Comparison of ENCODE assay signal across 26 cellular contexts in genomic region chr15:93706476-93706875, GRCh38.
"Had no signal": no experiment of that assay in that cellular context is flagged by ENCODE, and none has a peak within 500 bp of the region (broad histone marks: within the 10 kb centered on the region; RNA-seq: fewer than 3 reads in every experiment).

No MANE protein-coding gene starts in this region.

- H3K27ac Mint-ChIP-seq: effector memory CD8-positive, alpha-beta T cell; mesothelial cell of epicardium; natural killer cell treated with Interleukin-12 subunit alpha and Interleukin-12 subunit beta and Interleukin-15 and Interleukin-18, amount 100 ng/mL, for 72 hours; progenitor cell of endocrine pancreas; stimulated activated effector memory CD8-positive, alpha-beta T cell treated with anti-CD3 and anti-CD28 coated beads, Interleukin-12 subunit alpha, Interleukin-12 subunit beta, amount 100 ng/mL, for 72 hours had no signal

- H3K27me3 ChIP-seq: left lung, right lobe of liver, tibial nerve, upper lobe of right lung, uterus had no signal

- H3K4me1 Mint-ChIP-seq: naive B cell; stimulated activated effector memory CD8-positive, alpha-beta T cell treated with anti-CD3 and anti-CD28 coated beads, Interleukin-12 subunit alpha, Interleukin-12 subunit beta, amount 100 ng/mL, for 72 hours had no signal

- H2AFZ ChIP-seq: parathyroid adenoma had no signal

- H3K27me3 Mint-ChIP-seq: naive B cell had no signal

- H3K36me3 ChIP-seq: left lung, right lobe of liver, thoracic aorta, tibial nerve, upper lobe of right lung, uterus had no signal

- H3K9me3 Mint-ChIP-seq: effector memory CD8-positive, alpha-beta T cell; natural killer cell treated with Interleukin-12 subunit alpha and Interleukin-12 subunit beta and Interleukin-15 and Interleukin-18, amount 100 ng/mL, for 72 hours; stimulated activated effector memory CD8-positive, alpha-beta T cell treated with anti-CD3 and anti-CD28 coated beads, Interleukin-12 subunit alpha, Interleukin-12 subunit beta, amount 100 ng/mL, for 72 hours had no signal

- H3K4me3 Mint-ChIP-seq: effector memory CD8-positive, alpha-beta T cell; mesothelial cell of epicardium; naive B cell; natural killer cell treated with Interleukin-12 subunit alpha and Interleukin-12 subunit beta and Interleukin-15 and Interleukin-18, amount 100 ng/mL, for 72 hours; stimulated activated effector memory CD8-positive, alpha-beta T cell treated with anti-CD3 and anti-CD28 coated beads, Interleukin-12 subunit alpha, Interleukin-12 subunit beta, amount 100 ng/mL, for 72 hours had no signal

- H3K4me1 ChIP-seq: left lung, parathyroid adenoma, right lobe of liver, upper lobe of right lung, uterus had no signal

- H3K27ac ChIP-seq: left lung, parathyroid adenoma, right lobe of liver, thoracic aorta, tibial nerve, upper lobe of right lung had no signal

- H3K9ac ChIP-seq: parathyroid adenoma had no signal

- H3K36me3 Mint-ChIP-seq: mesothelial cell of epicardium; naive B cell; natural killer cell treated with Interleukin-12 subunit alpha and Interleukin-12 subunit beta and Interleukin-15 and Interleukin-18, amount 100 ng/mL, for 72 hours; stimulated activated effector memory CD8-positive, alpha-beta T cell treated with anti-CD3 and anti-CD28 coated beads, Interleukin-12 subunit alpha, Interleukin-12 subunit beta, amount 100 ng/mL, for 72 hours had no signal

- DNase-seq: cerebellar nuclear complex; cortex of kidney; effector memory CD8-positive, alpha-beta T cell; erythroblast; kidney; left lung; mesenchymal stem cell; mucosa of descending colon; naive B cell; occipital lobe; right lobe of liver; stimulated activated CD4-positive, alpha-beta T cell treated with anti-CD3 and anti-CD28 coated beads, Interleukin-12 subunit alpha, Interleukin-12 subunit beta, amount 100 ng/mL, for 4 hours; stimulated activated CD4-positive, alpha-beta T cell treated with anti-CD3 and anti-CD28 coated beads, Interleukin-1b, Interleukin-23, amount 100 ng/mL, for 48 hours; stimulated activated CD4-positive, alpha-beta T cell treated with anti-CD3 and anti-CD28 coated beads, Interleukin-4, amount 100 ng/mL, for 24 hours; stimulated activated naive CD8-positive, alpha-beta T cell treated with anti-CD3 and anti-CD28 coated beads, Interleukin-15, Interleukin-2, amounts not matched to agents 100 U/mL and 50 U/mL, for 24 hours; substantia nigra; upper lobe of right lung; uterus had no signal

- H3K4me3 ChIP-seq: left lung, mucosa of descending colon, right lobe of liver, smooth muscle cell, thoracic aorta, tibial nerve, upper lobe of right lung, uterus had no signal

- H3K9me3 ChIP-seq: left lung, mucosa of descending colon, right lobe of liver, thoracic aorta, tibial nerve, upper lobe of right lung, uterus had no signal

- H3K79me2 ChIP-seq: parathyroid adenoma had no signal

- ATAC-seq: effector memory CD8-positive, alpha-beta T cell; left lung; mucosa of descending colon; natural killer cell treated with Interleukin-12 subunit alpha and Interleukin-12 subunit beta and Interleukin-15 and Interleukin-18, amount 100 ng/mL, for 72 hours; right lobe of liver; stimulated activated effector memory CD8-positive, alpha-beta T cell treated with anti-CD3 and anti-CD28 coated beads, Interleukin-12 subunit alpha, Interleukin-12 subunit beta, amount 100 ng/mL, for 72 hours; stimulated activated naive CD8-positive, alpha-beta T cell treated with anti-CD3 and anti-CD28 coated beads, Interleukin-15, Interleukin-2, amounts not matched to agents 100 U/mL and 50 U/mL, for 24 hours; upper lobe of right lung had no signal

- H3K4me2 ChIP-seq: smooth muscle cell had no signal
